ENCODE assay signal across 2 cellular contexts in the genomic region with DNA sequence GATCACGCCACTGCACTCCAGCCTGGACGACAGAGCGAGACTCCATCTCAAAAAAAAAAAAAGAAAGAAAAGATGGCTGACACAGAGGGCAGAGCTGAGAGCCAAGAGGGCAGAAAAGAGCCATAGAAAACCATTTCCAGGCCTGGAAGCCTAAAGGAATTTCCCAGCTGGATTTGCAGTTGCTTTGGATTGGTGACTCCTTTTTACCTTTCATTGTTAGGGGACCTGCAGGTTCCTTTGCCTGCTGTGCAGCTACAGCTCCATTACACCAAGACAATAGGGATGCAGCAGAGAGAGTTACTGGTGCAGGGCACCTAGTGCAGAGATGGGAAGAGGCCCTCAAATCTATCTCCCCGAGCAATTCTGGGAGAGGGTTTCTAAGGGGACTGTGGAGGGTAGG.
TF ChIP-seq lines count a peak whose summit lies in the region.

No MANE protein-coding gene starts in this region.

TF ChIP-seq in IMR-90, 13 proteins besides CTCF, POLR2A, EP300 and RAD21:
- no peak for TF ChIP-seq MXI1 (IDR thresholded peaks at IDR 0.05; ENCODE audit: borderline replicate concordance, low read depth, low read length)
- TF ChIP-seq CHD1 (IDR thresholded peaks at IDR 0.05; ENCODE audit: low read depth, low read length), result no peak
- no peak for TF ChIP-seq MAZ (IDR thresholded peaks at IDR 0.05; ENCODE audit: borderline replicate concordance, low read depth, low read length)

TF ChIP-seq in H1, 55 proteins besides CTCF, POLR2A, EP300 and RAD21:
- TF ChIP-seq YY1 (IDR thresholded peaks at IDR 0.05; ENCODE audit: low read depth, low read length) (peak; percentile 71; the same call in 1 of the 2 replicates), ZNF274 (IDR thresholded peaks at IDR 0.05; ENCODE audit: borderline replicate concordance, extremely low read depth, low read length) (no peak), POLR2AphosphoS5 (IDR thresholded peaks at IDR 0.05; ENCODE audit: low read depth, low read length) (no peak), SUZ12 (IDR thresholded peaks at IDR 0.05; ENCODE audit: low read length) (no peak), TCF12 (IDR thresholded peaks at IDR 0.05; ENCODE audit: low read depth, low read length) (0 out of 2 replicates have a peak, but pooled peaks have one; percentile 10), SP1 (IDR thresholded peaks at IDR 0.05; ENCODE audit: low read depth, low read length) (peak; percentile 38; the same call in 1 of the 2 replicates)
